9 cellular contexts compared by ENCODE assay signal in genomic region chr4:150242820-150243458, GRCh38.
DNase-seq lines count a peak whose midpoint lies in the region; ATAC-seq, FAIRE-seq and TF ChIP-seq lines count a peak whose summit lies in the region.
"Had no signal": no experiment of that assay in that cellular context is flagged by ENCODE, and none has a peak within 500 bp of the region (broad histone marks: within the 10 kb centered on the region; RNA-seq: fewer than 3 reads in every experiment).

No MANE protein-coding gene starts in this region.

- H3K27ac ChIP-seq in K562 (ENCODE audit: extremely low read depth, low read depth, low read length) (no peak overlapping the region), aorta (ENCODE audit: low read depth in 1 of 2, low read length in 2 of 2) (no peak overlapping the region)

- H3K9me3 ChIP-seq in Loucy (ENCODE audit: insufficient read depth, low read depth, low read length) (no peaks in the 10 kb centered on the region), K562 (replicated peaks; ENCODE audit: control insufficient read depth, insufficient read depth, low read depth, low read length) (no peaks in the 10 kb centered on the region), aorta (ENCODE audit: control insufficient read depth, low read length) (no peaks in the 10 kb centered on the region)

- no peaks in the 10 kb centered on the region for H3K36me3 ChIP-seq in Loucy (ENCODE audit: insufficient read depth, low read length)
- H3K36me3 ChIP-seq in K562 (ENCODE audit: control insufficient read depth, insufficient read depth, low read length): no peaks in the 10 kb centered on the region
- no peaks in the 10 kb centered on the region for H3K36me3 ChIP-seq in kidney epithelial cell (ENCODE audit: control insufficient read depth, insufficient read depth, low read length)
- H3K36me3 ChIP-seq in aorta (ENCODE audit: control insufficient read depth in 1 of 2, insufficient read depth in 2 of 2, low read length in 1 of 2): peaks cover 0 to 2% of the 10 kb centered on the region in 2 donors

- H3K9me1 ChIP-seq in K562 (ENCODE audit: control insufficient read depth, insufficient read depth, low read length): no peaks in the 10 kb centered on the region

- TF ChIP-seq POLR2A in K562 (conservative IDR thresholded peaks at IDR 0.05): no peak

- no peaks in the 10 kb centered on the region for H3K9me3 Mint-ChIP-seq in activated T-helper 2 cell treated with anti-CD3 and anti-CD28 coated beads, Interferon-gamma antibody, Interleukin-2, Interleukin-4, amounts not matched to agents 10 μg/mL and 5 μg/mL and 100 μg/mL, durations not matched to agents 14 hours and 24 hours and 36 hours
- H3K9me3 Mint-ChIP-seq: IgD-negative memory B cell had no signal

- no peak overlapping the region for H3K4me3 ChIP-seq in AG10803 (ENCODE audit: low read length)
- no peak overlapping the region for H3K4me3 ChIP-seq in Loucy (ENCODE audit: low read length, poor library complexity, severe bottlenecking)
- no peak overlapping the region for H3K4me3 ChIP-seq in K562
- no peak overlapping the region for H3K4me3 ChIP-seq in kidney epithelial cell (ENCODE audit: low read depth, low read length)
- no peak overlapping the region for H3K4me3 ChIP-seq in aorta (ENCODE audit: low read length in 2 of 2)

- no peaks in the 10 kb centered on the region for H3K4me1 Mint-ChIP-seq in activated T-helper 2 cell treated with anti-CD3 and anti-CD28 coated beads, Interferon-gamma antibody, Interleukin-2, Interleukin-4, amounts not matched to agents 10 μg/mL and 5 μg/mL and 100 μg/mL, durations not matched to agents 14 hours and 24 hours and 36 hours (ENCODE audit: low read depth)

- H2AFZ ChIP-seq in Loucy (ENCODE audit: low read length) (peak overlapping the region; percentile 43; the same call in 1 of the 2 replicates), K562 (ENCODE audit: low read depth, low read length) (no peak overlapping the region)

- H3K79me2 ChIP-seq in Loucy (ENCODE audit: insufficient read depth, low read length): no peaks in the 10 kb centered on the region
- no peaks in the 10 kb centered on the region for H3K79me2 ChIP-seq in K562 (ENCODE audit: control insufficient read depth, insufficient read depth, low read length)

- ATAC-seq in K562 (peak; percentile 80), aorta (ENCODE audit: low FRiP score) (peak; percentile 64), GM21515 (IDR thresholded peaks at IDR 0.05; ENCODE audit: unreplicated experiment) (no peak)

- TF ChIP-seq CTCF in AG10803 (conservative IDR thresholded peaks at IDR 0.05; ENCODE audit: low read length): peak; percentile 96
- peak; percentile 94 for TF ChIP-seq CTCF in Loucy (conservative IDR thresholded peaks at IDR 0.05; ENCODE audit: low read length)
- TF ChIP-seq CTCF in K562 (IDR thresholded peaks at IDR 0.05 in 2 of 3, conservative IDR thresholded peaks at IDR 0.05 in 1 of 3; ENCODE audit: insufficient read depth in 2 of 3, low read depth in 1 of 3, low read length in 3 of 3): peak; percentile 69 to 86 (median 83)
- peak; percentile 88 for TF ChIP-seq CTCF in kidney epithelial cell (IDR thresholded peaks at IDR 0.05; ENCODE audit: insufficient read depth, low read length, poor library complexity, severe bottlenecking)

- no TSS peak for BruUV-seq in K562 (replicated peaks; lab: Mats Ljungman, UMichigan)

- peak; percentile 35 to 70 for TF ChIP-seq RAD21 in K562 (CRISPR knock-in tag; conservative IDR thresholded peaks at IDR 0.05 in 1 of 2, IDR thresholded peaks at IDR 0.05 in 1 of 2)

- CTCF ChIA-PET in K562 (lab: Yijun Ruan, JAX; ENCODE audit: low intra/inter-chr PET ratio): interaction anchor here (1.5 kb wide), 1 partner anchor 625 kb away, joined by 5 read pairs; no protein-coding TSS in a partner anchor

- no peaks in the 10 kb centered on the region for H4K20me1 ChIP-seq in Loucy (ENCODE audit: insufficient read depth, low read length, poor library complexity, severe bottlenecking)
- H4K20me1 ChIP-seq in K562 (replicated peaks; ENCODE audit: control insufficient read depth, insufficient read depth, low read length): no peaks in the 10 kb centered on the region

- in situ Hi-C loops in K562 (cut with MboI): no loop called here

- intact Hi-C loops in K562 (cut with micrococcal nuclease): loop anchor here (2.0 kb wide), 1 partner anchor 262 kb away; no protein-coding TSS in a partner anchor
- intact Hi-C loops in aorta (cut with DNase I): loop anchor here (5.0 kb wide), 2 partner anchors 241 to 246 kb away; no protein-coding TSS in a partner anchor
- intact Hi-C loops in activated T-helper 2 cell treated with anti-CD3 and anti-CD28 coated beads, Interferon-gamma antibody, Interleukin-2, Interleukin-4, amounts not matched to agents 10 μg/mL and 5 μg/mL and 100 μg/mL, durations not matched to agents 14 hours and 24 hours and 36 hours (cut with micrococcal nuclease): loop anchor here (1.0 to 5.0 kb wide), 3 partner anchors 231 to 262 kb away; no protein-coding TSS in a partner anchor

- no peaks in the 10 kb centered on the region for H3K9me2 ChIP-seq in Loucy (replicated peaks; ENCODE audit: low read depth, low read length)

- H3F3A ChIP-seq in Loucy (ENCODE audit: low read depth): no peaks in the 10 kb centered on the region

- no peak overlapping the region for H3K4me3 Mint-ChIP-seq in activated T-helper 2 cell treated with anti-CD3 and anti-CD28 coated beads, Interferon-gamma antibody, Interleukin-2, Interleukin-4, amounts not matched to agents 10 μg/mL and 5 μg/mL and 100 μg/mL, durations not matched to agents 14 hours and 24 hours and 36 hours (ENCODE audit: low read depth)

- no peaks in the 10 kb centered on the region for H3K27me3 Mint-ChIP-seq in activated T-helper 2 cell treated with anti-CD3 and anti-CD28 coated beads, Interferon-gamma antibody, Interleukin-2, Interleukin-4, amounts not matched to agents 10 μg/mL and 5 μg/mL and 100 μg/mL, durations not matched to agents 14 hours and 24 hours and 36 hours (ENCODE audit: low read depth)
- H3K27me3 Mint-ChIP-seq: IgD-negative memory B cell had no signal

- peak; percentile 43 for DNase-seq in AG10803 (ENCODE audit: low read depth)
- DNase-seq in GM03348 (ENCODE audit: low spot score): peak; percentile 71
- peak; percentile 41 to 68 (median 60) for DNase-seq in K562 (ENCODE audit: extremely low read depth in 1 of 4, low spot score in 3 of 4)
- no peak for DNase-seq in kidney epithelial cell (ENCODE audit: low read depth)
- DNase-seq in aorta: no peak
- DNase-seq in activated T-helper 2 cell treated with anti-CD3 and anti-CD28 coated beads, Interferon-gamma antibody, Interleukin-2, Interleukin-4, amounts not matched to agents 10 μg/mL and 5 μg/mL and 100 μg/mL, durations not matched to agents 14 hours and 24 hours and 36 hours (ENCODE audit: low spot score): no peak

- POLR2A ChIA-PET in K562 (lab: Yijun Ruan, JAX): no interaction called here

- TF ChIP-seq EP300 in K562 (IDR thresholded peaks at IDR 0.05; ENCODE audit: low read length): no peak

- FAIRE-seq in K562 (lab: Jason Lieb, UNC): peak; percentile 83

- no peaks in the 10 kb centered on the region for H3K36me3 Mint-ChIP-seq in activated T-helper 2 cell treated with anti-CD3 and anti-CD28 coated beads, Interferon-gamma antibody, Interleukin-2, Interleukin-4, amounts not matched to agents 10 μg/mL and 5 μg/mL and 100 μg/mL, durations not matched to agents 14 hours and 24 hours and 36 hours (ENCODE audit: low read depth)
- H3K36me3 Mint-ChIP-seq: IgD-negative memory B cell had no signal

- H3K9ac ChIP-seq in Loucy (ENCODE audit: low read depth, low read length, poor library complexity, severe bottlenecking) (no peak overlapping the region), K562 (ENCODE audit: insufficient read depth in 1 of 2, low read depth in 2 of 2, low read length in 2 of 2) (no peak overlapping the region)

- no peak overlapping the region for H3K27ac Mint-ChIP-seq in activated T-helper 2 cell treated with anti-CD3 and anti-CD28 coated beads, Interferon-gamma antibody, Interleukin-2, Interleukin-4, amounts not matched to agents 10 μg/mL and 5 μg/mL and 100 μg/mL, durations not matched to agents 14 hours and 24 hours and 36 hours
- H3K27ac Mint-ChIP-seq: IgD-negative memory B cell had no signal

- H3K27me3 ChIP-seq in Loucy (ENCODE audit: insufficient read depth, low read length, poor library complexity, severe bottlenecking): no peaks in the 10 kb centered on the region
- H3K27me3 ChIP-seq in K562 (ENCODE audit: control insufficient read depth in 2 of 2, insufficient read depth in 2 of 2, low read length in 2 of 2): no peaks in the 10 kb centered on the region
- no peaks in the 10 kb centered on the region for H3K27me3 ChIP-seq in kidney epithelial cell (ENCODE audit: control insufficient read depth, insufficient read depth, low read length)
- H3K27me3 ChIP-seq in aorta (ENCODE audit: control insufficient read depth in 1 of 2, insufficient read depth in 2 of 2, low read length in 1 of 2): no peaks in the 10 kb centered on the region

- 18% methylated on average over 6 of the region's 6 CpGs for WGBS in K562 (ENCODE audit: insufficient coverage, low coverage, missing lambda C conversion rate)
- 61 to 66% methylated on average over 6 of the region's 6 CpGs for WGBS in aorta, 2 donors

- no peaks in the 10 kb centered on the region for H3K4me1 ChIP-seq in Loucy (ENCODE audit: insufficient read depth, low read length, poor library complexity, severe bottlenecking)
- H3K4me1 ChIP-seq in K562 (replicated peaks in 1 of 2; ENCODE audit: control insufficient read depth in 2 of 2, insufficient read depth in 2 of 2, low read length in 2 of 2): no peaks in the 10 kb centered on the region; a peak in 1 of 5 replicates
- H3K4me1 ChIP-seq in aorta (ENCODE audit: control insufficient read depth in 1 of 2, insufficient read depth in 2 of 2, low read length in 2 of 2): no peaks in the 10 kb centered on the region

- H3K4me2 ChIP-seq in Loucy (ENCODE audit: low read depth, low read length, poor library complexity, severe bottlenecking): no peak overlapping the region
- H3K4me2 ChIP-seq in K562 (ENCODE audit: insufficient read depth, low read length): no peak overlapping the region

TF ChIP-seq in K562, 482 proteins besides CTCF, POLR2A, EP300 and RAD21 (continues in another document):
- TF ChIP-seq TBL1XR1 (IDR thresholded peaks at IDR 0.05; ENCODE audit: low read length in 2 of 2): 0 out of 4 replicates have a peak, but pooled peaks of 1 of the 2 experiments have one; percentile 63
- no peak for TF ChIP-seq PRPF4 (IDR thresholded peaks at IDR 0.05; ENCODE audit: insufficient read depth, low read depth, low read length, poor library complexity, severe bottlenecking)
- TF ChIP-seq ZBTB8A (IDR thresholded peaks at IDR 0.05; ENCODE audit: partially characterized antibody): no peak
- TF ChIP-seq TFAP4 (CRISPR knock-in tag; IDR thresholded peaks at IDR 0.05; ENCODE audit: borderline replicate concordance): peak; percentile 26; the same call in 1 of the 2 replicates
- no peak for TF ChIP-seq E2F3 (CRISPR knock-in tag; IDR thresholded peaks at IDR 0.05)

Comparison
In these comparisons a context has a peak if more than half of its experiments do, and no peak if none do; other contexts are left out.
1. DNase-seq: peak in AG10803 (single experiment), GM03348 (single experiment) and K562 (4 of 4); none in kidney epithelial cell (single experiment), aorta (0 of 2) and activated T-helper 2 cell treated with anti-CD3 and anti-CD28 coated beads, Interferon-gamma antibody, Interleukin-2, Interleukin-4, amounts not matched to agents 10 μg/mL and 5 μg/mL and 100 μg/mL, durations not matched to agents 14 hours and 24 hours and 36 hours (single experiment).
2. Peak in every context shown above with its lines, with median percentiles within 50 percentile points of each other: CTCF ChIP-seq.